In genomic region chr9:131965841-131966240, GRCh38 we compare ENCODE assay signal across 26 cellular contexts.
"Had no signal": no experiment of that assay in that cellular context is flagged by ENCODE, and none has a peak within 500 bp of the region (broad histone marks: within the 10 kb centered on the region; RNA-seq: fewer than 3 reads in every experiment).

No MANE protein-coding gene starts in this region.

- ATAC-seq: activated naive CD4-positive, alpha-beta T cell treated with anti-CD3 and anti-CD28 coated beads, Interleukin-2, amount 50 U/mL, for 72 hours; activated T-cell treated with anti-CD3 and anti-CD28 coated beads, Interleukin-2, amount 50 U/mL, for 72 hours; esophagus mucosa; heart left ventricle had no signal

- H3K9me3 Mint-ChIP-seq: activated CD4-positive, alpha-beta memory T cell treated with anti-CD3 and anti-CD28 coated beads, Interleukin-2, amount 10 ng/mL, durations not matched to agents 7 days and 5 days; activated CD4-positive, alpha-beta T cell treated with anti-CD3 and anti-CD28 coated beads, Interleukin-2, amount 10 ng/mL, durations not matched to agents 7 days and 5 days; activated naive CD4-positive, alpha-beta T cell treated with anti-CD3 and anti-CD28 coated beads, Interleukin-2, amount 10 ng/mL, durations not matched to agents 7 days and 5 days; activated T-cell treated with anti-CD3 and anti-CD28 coated beads, Interleukin-2, amount 50 U/mL, for 24 hours had no signal

- DNase-seq: activated CD4-positive, alpha-beta memory T cell treated with anti-CD3 and anti-CD28 coated beads, Interleukin-2, amount 10 ng/mL, durations not matched to agents 7 days and 5 days; activated CD4-positive, alpha-beta T cell treated with anti-CD3 and anti-CD28 coated beads for 1 hour; activated CD4-positive, alpha-beta T cell treated with anti-CD3 and anti-CD28 coated beads for 4 hours; activated CD4-positive, alpha-beta T cell treated with anti-CD3 and anti-CD28 coated beads, Interleukin-2, amount 10 ng/mL, durations not matched to agents 7 days and 5 days; activated CD4-positive, alpha-beta T cell treated with anti-CD3 and anti-CD28 coated beads, Interleukin-2, amount 50 U/mL, for 4 hours; activated CD8-positive, alpha-beta memory T cell treated with anti-CD3 and anti-CD28 coated beads, Interleukin-2, amount 50 U/mL, for 48 hours; activated gamma-delta T cell; activated naive CD4-positive, alpha-beta T cell; activated naive CD4-positive, alpha-beta T cell treated with anti-CD3 and anti-CD28 coated beads, Interleukin-2, amount 10 ng/mL, durations not matched to agents 7 days and 5 days; activated naive CD8-positive, alpha-beta T cell treated with anti-CD3 and anti-CD28 coated beads, Interleukin-2, amount 10 ng/mL, durations not matched to agents 7 days and 5 days; activated T-cell treated with anti-CD3 and anti-CD28 coated beads for 4 hours; activated T-cell treated with anti-CD3 and anti-CD28 coated beads, Interleukin-2, amount 50 U/mL, for 24 hours; activated T-cell treated with anti-CD3 and anti-CD28 coated beads, Interleukin-2, amount 50 U/mL, for 72 hours; central memory CD4-positive, alpha-beta T cell; cerebellar nuclear complex; colonic mucosa; effector CD8-positive, alpha-beta T cell; glutamatergic neuron; heart left ventricle; T-helper 2 cell had no signal

- H3K27me3 ChIP-seq: ascending aorta, breast epithelium, cardiac muscle cell, colonic mucosa, heart left ventricle had no signal

- H3K9me3 ChIP-seq: ascending aorta, breast epithelium, colonic mucosa, heart left ventricle had no signal

- H3K4me3 ChIP-seq: ascending aorta, breast epithelium, cardiac muscle cell, colonic mucosa, heart left ventricle had no signal

- H3K4me1 Mint-ChIP-seq: activated CD4-positive, alpha-beta memory T cell treated with anti-CD3 and anti-CD28 coated beads, Interleukin-2, amount 10 ng/mL, durations not matched to agents 7 days and 5 days; activated CD4-positive, alpha-beta T cell treated with anti-CD3 and anti-CD28 coated beads, Interleukin-2, amount 10 ng/mL, durations not matched to agents 7 days and 5 days; activated naive CD4-positive, alpha-beta T cell treated with anti-CD3 and anti-CD28 coated beads, Interleukin-2, amount 10 ng/mL, durations not matched to agents 7 days and 5 days; activated naive CD8-positive, alpha-beta T cell treated with anti-CD3 and anti-CD28 coated beads, Interleukin-2, amount 10 ng/mL, durations not matched to agents 7 days and 5 days had no signal

- H3K4me3 Mint-ChIP-seq: activated CD4-positive, alpha-beta memory T cell treated with anti-CD3 and anti-CD28 coated beads, Interleukin-2, amount 10 ng/mL, durations not matched to agents 7 days and 5 days; activated CD4-positive, alpha-beta T cell treated with anti-CD3 and anti-CD28 coated beads, Interleukin-2, amount 10 ng/mL, durations not matched to agents 7 days and 5 days; activated naive CD4-positive, alpha-beta T cell treated with anti-CD3 and anti-CD28 coated beads, Interleukin-2, amount 10 ng/mL, durations not matched to agents 7 days and 5 days; activated naive CD8-positive, alpha-beta T cell treated with anti-CD3 and anti-CD28 coated beads, Interleukin-2, amount 10 ng/mL, durations not matched to agents 7 days and 5 days; activated T-cell treated with anti-CD3 and anti-CD28 coated beads, Interleukin-2, amount 50 U/mL, for 24 hours; activated T-cell treated with anti-CD3 and anti-CD28 coated beads, Interleukin-2, amount 50 U/mL, for 72 hours; brain had no signal

- H3K4me1 ChIP-seq: ascending aorta, breast epithelium, colonic mucosa had no signal

- H3K27ac Mint-ChIP-seq: activated CD4-positive, alpha-beta memory T cell treated with anti-CD3 and anti-CD28 coated beads, Interleukin-2, amount 10 ng/mL, durations not matched to agents 7 days and 5 days; activated CD4-positive, alpha-beta T cell treated with anti-CD3 and anti-CD28 coated beads, Interleukin-2, amount 10 ng/mL, durations not matched to agents 7 days and 5 days; activated naive CD4-positive, alpha-beta T cell treated with anti-CD3 and anti-CD28 coated beads, Interleukin-2, amount 10 ng/mL, durations not matched to agents 7 days and 5 days; activated naive CD4-positive, alpha-beta T cell treated with anti-CD3 and anti-CD28 coated beads, Interleukin-2, amount 50 U/mL, for 72 hours; activated naive CD8-positive, alpha-beta T cell treated with anti-CD3 and anti-CD28 coated beads, Interleukin-2, amount 10 ng/mL, durations not matched to agents 7 days and 5 days; activated T-cell treated with anti-CD3 and anti-CD28 coated beads, Interleukin-2, amount 50 U/mL, for 24 hours; activated T-cell treated with anti-CD3 and anti-CD28 coated beads, Interleukin-2, amount 50 U/mL, for 72 hours; brain had no signal

- H3K27me3 Mint-ChIP-seq: activated CD4-positive, alpha-beta memory T cell treated with anti-CD3 and anti-CD28 coated beads, Interleukin-2, amount 10 ng/mL, durations not matched to agents 7 days and 5 days; activated CD4-positive, alpha-beta T cell treated with anti-CD3 and anti-CD28 coated beads, Interleukin-2, amount 10 ng/mL, durations not matched to agents 7 days and 5 days; activated naive CD4-positive, alpha-beta T cell treated with anti-CD3 and anti-CD28 coated beads, Interleukin-2, amount 10 ng/mL, durations not matched to agents 7 days and 5 days; activated naive CD8-positive, alpha-beta T cell treated with anti-CD3 and anti-CD28 coated beads, Interleukin-2, amount 10 ng/mL, durations not matched to agents 7 days and 5 days; activated T-cell treated with anti-CD3 and anti-CD28 coated beads, Interleukin-2, amount 50 U/mL, for 24 hours; brain had no signal

- H3K27ac ChIP-seq: ascending aorta, breast epithelium, cardiac muscle cell, colonic mucosa, heart left ventricle had no signal

- H3K36me3 ChIP-seq: ascending aorta, breast epithelium, cardiac muscle cell, colonic mucosa, heart left ventricle had no signal

- H3K36me3 Mint-ChIP-seq: activated naive CD4-positive, alpha-beta T cell treated with anti-CD3 and anti-CD28 coated beads, Interleukin-2, amount 50 U/mL, for 72 hours had no signal
